Comparison of ENCODE assay signal across 22 cellular contexts in genomic region chr2:3958969-3959368, GRCh38.
"Had no signal": no experiment of that assay in that cellular context is flagged by ENCODE, and none has a peak within 500 bp of the region (broad histone marks: within the 10 kb centered on the region; RNA-seq: fewer than 3 reads in every experiment).

No MANE protein-coding gene starts in this region.

- H3K36me3 ChIP-seq: gastroesophageal sphincter, heart left ventricle, left lung, prostate gland, right atrium auricular region, sigmoid colon, stomach, thyroid gland, vagina had no signal

- H3K4me3 Mint-ChIP-seq: effector memory CD8-positive, alpha-beta T cell; mesothelial cell of epicardium; naive B cell; natural killer cell treated with Interleukin-12 subunit alpha and Interleukin-12 subunit beta and Interleukin-15 and Interleukin-18, amount 100 ng/mL, for 72 hours; neural crest cell; stimulated activated effector memory CD8-positive, alpha-beta T cell treated with anti-CD3 and anti-CD28 coated beads, Interleukin-12 subunit alpha, Interleukin-12 subunit beta, amount 100 ng/mL, for 72 hours had no signal

- H3K9me3 Mint-ChIP-seq: effector memory CD8-positive, alpha-beta T cell; mesothelial cell of epicardium; naive B cell; natural killer cell treated with Interleukin-12 subunit alpha and Interleukin-12 subunit beta and Interleukin-15 and Interleukin-18, amount 100 ng/mL, for 72 hours; stimulated activated effector memory CD8-positive, alpha-beta T cell treated with anti-CD3 and anti-CD28 coated beads, Interleukin-12 subunit alpha, Interleukin-12 subunit beta, amount 100 ng/mL, for 72 hours had no signal

- ATAC-seq: effector memory CD8-positive, alpha-beta T cell; gastroesophageal sphincter; heart left ventricle; left cardiac atrium; mucosa of descending colon; natural killer cell treated with Interleukin-12 subunit alpha and Interleukin-12 subunit beta and Interleukin-15 and Interleukin-18, amount 100 ng/mL, for 72 hours; stimulated activated effector memory CD8-positive, alpha-beta T cell treated with anti-CD3 and anti-CD28 coated beads, Interleukin-12 subunit alpha, Interleukin-12 subunit beta, amount 100 ng/mL, for 72 hours had no signal

- H3K4me3 ChIP-seq: gastroesophageal sphincter, heart left ventricle, left lung, mucosa of descending colon, prostate gland, right atrium auricular region, sigmoid colon, stomach, thyroid gland, vagina had no signal

- H3K27ac ChIP-seq: foreskin keratinocyte, gastroesophageal sphincter, heart left ventricle, left lung, prostate gland, right atrium auricular region, sigmoid colon, stomach, thyroid gland, vagina had no signal

- DNase-seq: cortex of kidney; effector memory CD8-positive, alpha-beta T cell; heart left ventricle; left cardiac atrium; left lung; mucosa of descending colon; naive B cell; sigmoid colon; stimulated activated CD4-positive, alpha-beta T cell treated with anti-CD3 and anti-CD28 coated beads, Interleukin-2, amount 100 ng/mL, for 24 hours; stimulated activated CD4-positive, alpha-beta T cell treated with anti-CD3 and anti-CD28 coated beads, Interleukin-4, amount 100 ng/mL, for 24 hours; stimulated activated naive CD4-positive, alpha-beta T cell treated with Interleukin-2 at 50 U/mL for 16 hours; stomach had no signal

- H3K36me3 Mint-ChIP-seq: mesothelial cell of epicardium; naive B cell; natural killer cell treated with Interleukin-12 subunit alpha and Interleukin-12 subunit beta and Interleukin-15 and Interleukin-18, amount 100 ng/mL, for 72 hours; stimulated activated effector memory CD8-positive, alpha-beta T cell treated with anti-CD3 and anti-CD28 coated beads, Interleukin-12 subunit alpha, Interleukin-12 subunit beta, amount 100 ng/mL, for 72 hours had no signal

- H3K27me3 ChIP-seq: foreskin keratinocyte, left lung, right atrium auricular region, sigmoid colon, stomach, thyroid gland, vagina had no signal

- H3K4me1 Mint-ChIP-seq: naive B cell; stimulated activated effector memory CD8-positive, alpha-beta T cell treated with anti-CD3 and anti-CD28 coated beads, Interleukin-12 subunit alpha, Interleukin-12 subunit beta, amount 100 ng/mL, for 72 hours had no signal

- H3K27ac Mint-ChIP-seq: effector memory CD8-positive, alpha-beta T cell; mesothelial cell of epicardium; naive B cell; natural killer cell treated with Interleukin-12 subunit alpha and Interleukin-12 subunit beta and Interleukin-15 and Interleukin-18, amount 100 ng/mL, for 72 hours; stimulated activated effector memory CD8-positive, alpha-beta T cell treated with anti-CD3 and anti-CD28 coated beads, Interleukin-12 subunit alpha, Interleukin-12 subunit beta, amount 100 ng/mL, for 72 hours had no signal

- H3K4me1 ChIP-seq: foreskin keratinocyte, gastroesophageal sphincter, heart left ventricle, left lung, prostate gland, right atrium auricular region, sigmoid colon, stomach, thyroid gland, vagina had no signal

- H3K9me3 ChIP-seq: gastroesophageal sphincter, heart left ventricle, left lung, mucosa of descending colon, prostate gland, right atrium auricular region, sigmoid colon, stomach, thyroid gland, vagina had no signal

- H3K27me3 Mint-ChIP-seq: effector memory CD8-positive, alpha-beta T cell; natural killer cell treated with Interleukin-12 subunit alpha and Interleukin-12 subunit beta and Interleukin-15 and Interleukin-18, amount 100 ng/mL, for 72 hours had no signal
